ENCODE assay signal across 1 cellular context in the genomic region with DNA sequence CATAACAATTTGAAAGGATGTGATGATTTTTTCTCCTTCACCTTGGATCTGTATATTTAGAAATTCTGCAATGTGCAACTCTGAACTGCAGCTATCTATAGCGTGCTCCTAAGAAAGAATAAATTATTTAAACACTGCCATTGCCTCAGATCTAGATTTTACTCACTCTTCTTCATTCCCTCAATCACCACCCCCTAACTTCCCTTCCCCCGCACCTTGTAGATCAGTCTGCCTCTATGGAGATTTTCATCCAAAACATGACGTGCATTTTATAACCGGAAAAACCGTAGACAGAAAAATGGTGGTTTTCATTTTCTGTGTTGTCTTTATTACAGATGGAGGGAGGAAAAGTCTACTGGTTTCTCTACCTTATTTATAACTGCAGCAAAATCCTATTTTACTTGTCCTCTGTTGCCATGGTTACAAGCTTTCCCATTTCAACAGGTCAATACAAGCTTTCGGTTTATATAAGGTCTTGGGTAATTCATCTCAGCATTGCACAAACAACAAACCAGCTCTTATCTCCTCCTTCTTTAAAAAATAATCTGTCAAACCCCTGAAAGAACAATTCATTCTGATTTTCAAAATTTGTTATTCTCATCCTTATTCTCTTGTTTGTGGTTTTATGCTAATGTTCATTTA.
TF ChIP-seq lines count a peak whose summit lies in the region.

No MANE protein-coding gene starts in this region.

TF ChIP-seq in WTC11, 78 proteins besides CTCF, POLR2A, EP300 and RAD21 (continued from another document):
- TF ChIP-seq, protein P1, sequence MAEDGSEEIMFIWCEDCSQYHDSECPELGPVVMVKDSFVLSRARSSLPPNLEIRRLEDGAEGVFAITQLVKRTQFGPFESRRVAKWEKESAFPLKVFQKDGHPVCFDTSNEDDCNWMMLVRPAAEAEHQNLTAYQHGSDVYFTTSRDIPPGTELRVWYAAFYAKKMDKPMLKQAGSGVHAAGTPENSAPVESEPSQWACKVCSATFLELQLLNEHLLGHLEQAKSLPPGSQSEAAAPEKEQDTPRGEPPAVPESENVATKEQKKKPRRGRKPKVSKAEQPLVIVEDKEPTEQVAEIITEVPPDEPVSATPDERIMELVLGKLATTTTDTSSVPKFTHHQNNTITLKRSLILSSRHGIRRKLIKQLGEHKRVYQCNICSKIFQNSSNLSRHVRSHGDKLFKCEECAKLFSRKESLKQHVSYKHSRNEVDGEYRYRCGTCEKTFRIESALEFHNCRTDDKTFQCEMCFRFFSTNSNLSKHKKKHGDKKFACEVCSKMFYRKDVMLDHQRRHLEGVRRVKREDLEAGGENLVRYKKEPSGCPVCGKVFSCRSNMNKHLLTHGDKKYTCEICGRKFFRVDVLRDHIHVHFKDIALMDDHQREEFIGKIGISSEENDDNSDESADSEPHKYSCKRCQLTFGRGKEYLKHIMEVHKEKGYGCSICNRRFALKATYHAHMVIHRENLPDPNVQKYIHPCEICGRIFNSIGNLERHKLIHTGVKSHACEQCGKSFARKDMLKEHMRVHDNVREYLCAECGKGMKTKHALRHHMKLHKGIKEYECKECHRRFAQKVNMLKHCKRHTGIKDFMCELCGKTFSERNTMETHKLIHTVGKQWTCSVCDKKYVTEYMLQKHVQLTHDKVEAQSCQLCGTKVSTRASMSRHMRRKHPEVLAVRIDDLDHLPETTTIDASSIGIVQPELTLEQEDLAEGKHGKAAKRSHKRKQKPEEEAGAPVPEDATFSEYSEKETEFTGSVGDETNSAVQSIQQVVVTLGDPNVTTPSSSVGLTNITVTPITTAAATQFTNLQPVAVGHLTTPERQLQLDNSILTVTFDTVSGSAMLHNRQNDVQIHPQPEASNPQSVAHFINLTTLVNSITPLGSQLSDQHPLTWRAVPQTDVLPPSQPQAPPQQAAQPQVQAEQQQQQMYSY (CRISPR knock-in tag; IDR thresholded peaks at IDR 0.05) = no peak
- TF ChIP-seq EMX1 (CRISPR knock-in tag; IDR thresholded peaks at IDR 0.05) = no peak
TF ChIP-seq in WTC11: peak in this region for 0.
